ENCODE assay signal across 20 cellular contexts in genomic region chr22:45102896-45103420, GRCh38.
DNase-seq lines count a peak whose midpoint lies in the region; ATAC-seq and TF ChIP-seq lines count a peak whose summit lies in the region.
"Had no signal": no experiment of that assay in that cellular context is flagged by ENCODE, and none has a peak within 500 bp of the region (broad histone marks: within the 10 kb centered on the region; RNA-seq: fewer than 3 reads in every experiment).

No MANE protein-coding gene starts in this region.

- DNase-seq in CD14-positive monocyte (ENCODE audit: low spot score): no peak
- DNase-seq in KBM-7: peak; percentile 17
- peak; percentile 23 for DNase-seq in NOMO-1 treated with dmso at 0.1 percent for 144 hours (lab: John Stamatoyannopoulos, UW; ENCODE audit: unreplicated experiment)
- no peak for DNase-seq in naive thymus-derived CD4-positive, alpha-beta T cell
- no peak for DNase-seq in AG08396 (ENCODE audit: low spot score)
- no peak for DNase-seq in SIG-M5 (lab: John Stamatoyannopoulos, UW)
- DNase-seq: 8988T; CD8-positive, alpha-beta memory T cell; H9; NCI-H1048; NCI-H1436; NCI-H1930; NCI-H226; NCI-H524; NCI-H82 had no signal

- POLR2A ChIA-PET in naive thymus-derived CD4-positive, alpha-beta T cell (lab: Charles Lee): no interaction called here

- peaks cover 13 to 17% (median 14%) of the 10 kb centered on the region in 3 donors for H3K27me3 Mint-ChIP-seq in CD14-positive monocyte (ENCODE audit: low read depth in 3 of 3)
- peaks cover 8 to 27% (median 20%) of the 10 kb centered on the region in 5 donors for H3K27me3 Mint-ChIP-seq in naive thymus-derived CD4-positive, alpha-beta T cell

- no peak overlapping the region for H3K27ac ChIP-seq in naive thymus-derived CD4-positive, alpha-beta T cell (ENCODE audit: low read depth, low read length)
- H3K27ac ChIP-seq: SJSA1 had no signal

- no peaks in the 10 kb centered on the region for H3K27me3 ChIP-seq in naive thymus-derived CD4-positive, alpha-beta T cell (ENCODE audit: control insufficient read depth in 2 of 2, insufficient read depth in 2 of 2, low read length in 2 of 2)
- H3K27me3 ChIP-seq: SJSA1 had no signal

- peaks cover 0 to 3% (median 0%) of the 10 kb centered on the region in 7 donors for H3K9me3 Mint-ChIP-seq in CD14-positive monocyte
- H3K9me3 Mint-ChIP-seq in naive thymus-derived CD4-positive, alpha-beta T cell: no peaks in the 10 kb centered on the region
- H3K9me3 Mint-ChIP-seq: CD8-positive, alpha-beta memory T cell; H9 had no signal

- H3K4me3 ChIP-seq in naive thymus-derived CD4-positive, alpha-beta T cell (ENCODE audit: low read length): no peak overlapping the region
- H3K4me3 ChIP-seq: K562, SJSA1 had no signal

- H3K27ac Mint-ChIP-seq in CD14-positive monocyte: peak overlapping the region in 5 of 7 donors; percentile 37 to 88 (median 82)
- H3K27ac Mint-ChIP-seq in naive thymus-derived CD4-positive, alpha-beta T cell: no peak overlapping the region
- H3K27ac Mint-ChIP-seq: H9 had no signal

- no peaks in the 10 kb centered on the region for H3K4me1 ChIP-seq in naive thymus-derived CD4-positive, alpha-beta T cell (ENCODE audit: control insufficient read depth in 2 of 2, insufficient read depth in 2 of 2, low read length in 2 of 2)

- H3K4me1 Mint-ChIP-seq in CD14-positive monocyte: peaks cover 26% of the 10 kb centered on the region
- peaks cover 0 to 5% (median 0%) of the 10 kb centered on the region in 7 donors for H3K4me1 Mint-ChIP-seq in naive thymus-derived CD4-positive, alpha-beta T cell
- H3K4me1 Mint-ChIP-seq: CD8-positive, alpha-beta memory T cell had no signal

- in situ Hi-C loops in KBM-7 (cut with MboI; ENCODE audit: low pct_unique_long_range_greater_than_20kb, low sequenced_read_pairs): no loop called here

- H3K36me3 Mint-ChIP-seq in CD14-positive monocyte: no peaks in the 10 kb centered on the region
- no peaks in the 10 kb centered on the region for H3K36me3 Mint-ChIP-seq in naive thymus-derived CD4-positive, alpha-beta T cell

- ATAC-seq in naive thymus-derived CD4-positive, alpha-beta T cell: peak; percentile 38
- ATAC-seq in HG03095 (IDR thresholded peaks at IDR 0.05; ENCODE audit: unreplicated experiment) (no peak), HG03442 (IDR thresholded peaks at IDR 0.05; ENCODE audit: unreplicated experiment) (no peak)
- ATAC-seq: K562, Panc1 had no signal

- intact Hi-C loops in CD14-positive monocyte (cut with micrococcal nuclease): loop anchor here (2.0 to 10.0 kb wide), 2 partner anchors 64 to 72 kb away; no protein-coding TSS in a partner anchor
- intact Hi-C loops in naive thymus-derived CD4-positive, alpha-beta T cell (cut with micrococcal nuclease): loop anchor here (5.0 kb wide), 3 partner anchors 104 to 449 kb away; no protein-coding TSS in a partner anchor

- no peak overlapping the region for H3K4me3 Mint-ChIP-seq in CD14-positive monocyte
- no peak overlapping the region for H3K4me3 Mint-ChIP-seq in naive thymus-derived CD4-positive, alpha-beta T cell
- H3K4me3 Mint-ChIP-seq: CD8-positive, alpha-beta memory T cell; H9 had no signal

- TF ChIP-seq CTCF in CD14-positive monocyte (IDR thresholded peaks at IDR 0.05): no peak

- H3K36me3 ChIP-seq in naive thymus-derived CD4-positive, alpha-beta T cell (ENCODE audit: control insufficient read depth in 2 of 3, insufficient read depth in 3 of 3, low read length in 3 of 3): no peaks in the 10 kb centered on the region
- H3K36me3 ChIP-seq: SJSA1 had no signal

- CTCF ChIA-PET in naive thymus-derived CD4-positive, alpha-beta T cell (lab: Charles Lee): interaction anchor here (0.7 kb wide), 1 partner anchor 106 kb away, joined by 3 read pairs; no protein-coding TSS in a partner anchor

- H3K9me3 ChIP-seq in naive thymus-derived CD4-positive, alpha-beta T cell (ENCODE audit: control insufficient read depth in 2 of 3, low read length in 3 of 3): no peaks in the 10 kb centered on the region

Comparison
In these comparisons a context has a peak if more than half of its experiments do, and no peak if none do; other contexts are left out.
1. DNase-seq: peak in KBM-7 (single experiment) and NOMO-1 treated with dmso at 0.1 percent for 144 hours (single experiment); none in CD14-positive monocyte (single experiment), naive thymus-derived CD4-positive, alpha-beta T cell (0 of 9), AG08396 (single experiment) and SIG-M5 (single experiment).
2. H3K27ac Mint-ChIP-seq: peak in CD14-positive monocyte (5 of 7); none in naive thymus-derived CD4-positive, alpha-beta T cell (0 of 9).